11 cellular contexts compared by ENCODE assay signal in genomic region chrX:45762699-45763647, GRCh38.
DNase-seq lines count a peak whose midpoint lies in the region; ATAC-seq and TF ChIP-seq lines count a peak whose summit lies in the region.
"Had no signal": no experiment of that assay in that cellular context is flagged by ENCODE, and none has a peak within 500 bp of the region (broad histone marks: within the 10 kb centered on the region; RNA-seq: fewer than 3 reads in every experiment).

No MANE protein-coding gene starts in this region.

- intact Hi-C loops in dorsolateral prefrontal cortex (cut with DNase I): no loop called here

- H3K9me3 ChIP-seq in T-helper 17 cell (ENCODE audit: control insufficient read depth, low read length, poor library complexity, severe bottlenecking) (no peaks in the 10 kb centered on the region), mesodermal cell (ENCODE audit: control insufficient read depth, low read length) (no peaks in the 10 kb centered on the region), right atrium auricular region (no peaks in the 10 kb centered on the region), BE2C (no peaks in the 10 kb centered on the region)
- H3K9me3 ChIP-seq: stomach had no signal

- peak overlapping the region; percentile 29 for H3K27ac ChIP-seq in mesodermal cell (ENCODE audit: low read depth, low read length, severe bottlenecking)
- H3K27ac ChIP-seq in right atrium auricular region: no peak overlapping the region
- H3K27ac ChIP-seq in dorsolateral prefrontal cortex: no peak overlapping the region
- H3K27ac ChIP-seq: cardiac muscle cell had no signal

- no peaks in the 10 kb centered on the region for H3K36me3 Mint-ChIP-seq in T-helper 17 cell (ENCODE audit: low read depth)

- peak overlapping the region; percentile 31 for H3K4me3 Mint-ChIP-seq in T-helper 17 cell

- DNase-seq in GF-D8 (lab: John Stamatoyannopoulos, UW): peak; percentile 11
- DNase-seq in HFF-Myc (ENCODE audit: extremely low read depth, low read depth): no peak
- no peak for DNase-seq in T-helper 17 cell
- DNase-seq in right atrium auricular region (ENCODE audit: low spot score): no peak
- DNase-seq in BE2C: no peak
- no peak for DNase-seq in dorsolateral prefrontal cortex
- DNase-seq: stomach had no signal

- H3K27me3 ChIP-seq in right atrium auricular region (no peaks in the 10 kb centered on the region), BE2C (no peaks in the 10 kb centered on the region), dorsolateral prefrontal cortex (peaks cover 0 to 89% (median 30%) of the 10 kb centered on the region in 45 donors)
- H3K27me3 ChIP-seq: cardiac muscle cell, stomach had no signal

- H3K27me3 Mint-ChIP-seq in T-helper 17 cell: no peaks in the 10 kb centered on the region
- H3K27me3 Mint-ChIP-seq: progenitor cell of endocrine pancreas had no signal

- H3K4me1 Mint-ChIP-seq in T-helper 17 cell: peaks cover 36% of the 10 kb centered on the region

- whole genome bisulfite sequencing in mesodermal cell (ENCODE audit: insufficient coverage in 2 of 2), 2 experiments: 73% methylated on average over 2 of the region's 6 CpGs; no CpG with 5 or more reads in 1 of the 2 experiments

- peak overlapping the region; percentile 95 for H3K27ac Mint-ChIP-seq in T-helper 17 cell
- H3K27ac Mint-ChIP-seq: progenitor cell of endocrine pancreas had no signal

- H3K4me1 ChIP-seq in mesodermal cell (ENCODE audit: control insufficient read depth, insufficient read depth, low read length, poor library complexity, severe bottlenecking) (peaks cover 31% of the 10 kb centered on the region), right atrium auricular region (no peaks in the 10 kb centered on the region), BE2C (no peaks in the 10 kb centered on the region)

- peaks cover 41% of the 10 kb centered on the region for H3K36me3 ChIP-seq in mesodermal cell (ENCODE audit: control insufficient read depth, insufficient read depth, low read length)
- no peaks in the 10 kb centered on the region for H3K36me3 ChIP-seq in right atrium auricular region
- H3K36me3 ChIP-seq in BE2C: no peaks in the 10 kb centered on the region
- H3K36me3 ChIP-seq: cardiac muscle cell, stomach had no signal

- peak overlapping the region; percentile 30 for H3K4me3 ChIP-seq in HFF-Myc (replicated peaks; ENCODE audit: low read depth, low read length)
- no peak overlapping the region for H3K4me3 ChIP-seq in mesodermal cell (ENCODE audit: extremely low read depth, insufficient read depth, low read length, poor library complexity, severe bottlenecking)
- no peak overlapping the region for H3K4me3 ChIP-seq in right atrium auricular region
- no peak overlapping the region for H3K4me3 ChIP-seq in BE2C (ENCODE audit: low read depth, low read length)
- no peak overlapping the region for H3K4me3 ChIP-seq in dorsolateral prefrontal cortex
- H3K4me3 ChIP-seq: cardiac muscle cell, stomach had no signal

- ATAC-seq in T-helper 17 cell (peak; percentile 39), GM21737 (IDR thresholded peaks at IDR 0.05; ENCODE audit: unreplicated experiment) (no peak)

- TF ChIP-seq CTCF in HFF-Myc (IDR thresholded peaks at IDR 0.05; ENCODE audit: low read depth, low read length, missing control alignments): no peak
- no peak for TF ChIP-seq CTCF in right atrium auricular region (IDR thresholded peaks at IDR 0.05)
- TF ChIP-seq CTCF in BE2C (IDR thresholded peaks at IDR 0.05; ENCODE audit: low read depth, low read length): no peak
- no peak for TF ChIP-seq CTCF in dorsolateral prefrontal cortex (IDR thresholded peaks at IDR 0.05 in 54 of 56, conservative IDR thresholded peaks at IDR 0.05 in 2 of 56; ENCODE audit: low read depth in 1 of 56, partially characterized antibody in 56 of 56)
